ENCODE assay signal across 21 cellular contexts in genomic region chr7:5310822-5311405, GRCh38.
"Had no signal": no experiment of that assay in that cellular context is flagged by ENCODE, and none has a peak within 500 bp of the region (broad histone marks: within the 10 kb centered on the region; RNA-seq: fewer than 3 reads in every experiment).

No MANE protein-coding gene starts in this region.

- DNase-seq: activated CD4-positive, alpha-beta T cell treated with anti-CD3 and anti-CD28 coated beads for 48 hours; activated CD8-positive, alpha-beta T cell treated with anti-CD3 and anti-CD28 coated beads, Interleukin-2, amount 10 ng/mL, durations not matched to agents 7 days and 5 days; activated gamma-delta T cell treated with Interleukin-2 at 50 U/mL for 16 hours; activated T-cell treated with anti-CD3 and anti-CD28 coated beads, Interleukin-2, amount 50 U/mL, for 1 hour; anterior cingulate cortex; caudate nucleus; effector memory CD4-positive, alpha-beta T cell; glutamatergic neuron; kidney glomerular epithelial cell; left lung; natural killer cell; pancreas; right cardiac atrium; stimulated activated CD4-positive, alpha-beta T cell treated with anti-CD3 and anti-CD28 coated beads, Interleukin-12 subunit alpha, Interleukin-12 subunit beta, amount 100 ng/mL, for 4 hours; substantia nigra; T-helper 17 cell; thyroid gland had no signal

- H3K27me3 ChIP-seq: esophagus muscularis mucosa, hepatocyte, left lung, pancreas, thyroid gland had no signal

- H3K27ac ChIP-seq: esophagus muscularis mucosa, hepatocyte, left lung, pancreas, thyroid gland had no signal

- FAIRE-seq: frontal cortex, pancreas had no signal

- H3K9me3 ChIP-seq: esophagus muscularis mucosa, left lung, pancreas, thyroid gland had no signal

- H3K4me3 ChIP-seq: esophagus muscularis mucosa, hepatocyte, left lung, lung, pancreas, thyroid gland had no signal

- H3K4me1 ChIP-seq: left lung, pancreas, thyroid gland had no signal

- ATAC-seq: activated CD8-positive, alpha-beta T cell treated with anti-CD3 and anti-CD28 coated beads, Interleukin-2, amount 10 ng/mL, durations not matched to agents 7 days and 5 days; left lung; pancreas; right cardiac atrium; T-helper 17 cell had no signal

- H3K79me2 ChIP-seq: hepatocyte had no signal

- H3K4me2 ChIP-seq: hepatocyte had no signal

- H2AFZ ChIP-seq: hepatocyte had no signal
